21 cellular contexts compared by ENCODE assay signal in the genomic region with DNA sequence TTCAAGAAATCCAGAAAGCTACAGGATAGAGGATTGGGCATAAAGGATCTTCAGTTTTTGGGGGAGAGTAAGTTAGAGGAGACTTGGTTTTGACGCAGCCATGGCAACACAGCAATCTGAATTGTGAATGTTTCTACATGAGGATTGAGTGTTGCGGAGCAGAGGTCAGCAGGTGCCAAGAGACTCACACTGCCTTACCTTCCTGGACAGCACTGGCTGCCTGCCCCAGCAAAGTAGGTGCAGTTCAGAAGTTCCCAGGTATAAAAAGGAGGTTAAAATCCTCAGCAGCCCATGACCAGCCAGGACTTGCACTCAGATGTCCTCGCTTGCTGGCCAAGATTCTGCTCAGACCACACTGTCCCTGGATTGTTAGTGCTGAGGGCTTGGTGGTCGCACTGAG.
DNase-seq lines count a peak whose midpoint lies in the region; ATAC-seq, FAIRE-seq and TF ChIP-seq lines count a peak whose summit lies in the region.
"Had no signal": no experiment of that assay in that cellular context is flagged by ENCODE, and none has a peak within 500 bp of the region (broad histone marks: within the 10 kb centered on the region; RNA-seq: fewer than 3 reads in every experiment).

No MANE protein-coding gene starts in this region.

- H4K20me1 ChIP-seq in IMR-90 (ENCODE audit: insufficient read depth, low read length): no peaks in the 10 kb centered on the region
- no peaks in the 10 kb centered on the region for H4K20me1 ChIP-seq in SU-DHL-6 (ENCODE audit: low read depth, low read length)

- in situ Hi-C loops in IMR-90 (cut with MboI; ENCODE audit: low sequenced_read_pairs): loop anchor here (10.0 kb wide), 1 partner anchor 82 kb away; no protein-coding TSS in a partner anchor

- FAIRE-seq in GM12891 (lab: Jason Lieb, UNC): peak; percentile 60
- FAIRE-seq: GM12878, K562 had no signal

- H3K4me2 ChIP-seq in IMR-90 (ENCODE audit: low read depth, low read length) (no peak overlapping the region), SU-DHL-6 (ENCODE audit: low read depth, low read length, poor library complexity, severe bottlenecking) (no peak overlapping the region)
- H3K4me2 ChIP-seq: GM23338 had no signal

- H3K4me1 ChIP-seq in IMR-90 (ENCODE audit: control insufficient read depth, insufficient read depth, low read length): peaks cover 16% of the 10 kb centered on the region

- ATAC-seq in IMR-90 (ENCODE audit: low read depth) (no peak), memory B cell (ENCODE audit: low read depth) (no peak)
- ATAC-seq: CD8-positive, alpha-beta T cell; GM12878; GM23338; HCT116; K562 had no signal

- H3K4me3 ChIP-seq in IMR-90 (ENCODE audit: insufficient read depth, low read depth, low read length) (no peak overlapping the region), SU-DHL-6 (ENCODE audit: insufficient read depth, low read length, poor library complexity, severe bottlenecking) (no peak overlapping the region)
- H3K4me3 ChIP-seq: BLaER1 treated with 17β-estradiol and CSF1 and Interleukin-3, amounts not matched to agents 10 nM and 100 nM; GM12878; GM23338; K562 had no signal

- peak overlapping the region; percentile 82 for H2BK120ac ChIP-seq in IMR-90 (ENCODE audit: low read depth, low read length)

- BruUV-seq in IMR-90 (replicated peaks; lab: Mats Ljungman, UMichigan): no TSS peak

- peak overlapping the region; percentile 29 to 58; a peak in 3 of 4 replicates for H4K8ac ChIP-seq in IMR-90 (ENCODE audit: low read depth in 2 of 2, low read length in 2 of 2)

- no peaks in the 10 kb centered on the region for H3K79me1 ChIP-seq in IMR-90 (ENCODE audit: low read depth in 1 of 2, low read length in 2 of 2)

- TF ChIP-seq POLR2A in GM12891 (IDR thresholded peaks at IDR 0.05; ENCODE audit: low read depth, low read length) (no peak), IMR-90 (IDR thresholded peaks at IDR 0.05; ENCODE audit: low read depth, low read length) (no peak)

- intact Hi-C loops in IMR-90 (cut with micrococcal nuclease): loop anchor here (5.0 kb wide), 3 partner anchors 84 to 134 kb away; no protein-coding TSS in a partner anchor
- intact Hi-C loops in posterior cingulate gyrus (cut with DNase I): no loop called here

- POLR2A ChIA-PET in IMR-90 (lab: Charles Lee; ENCODE audit: unreplicated experiment): no interaction called here

- CTCF ChIA-PET in IMR-90 (lab: Yijun Ruan, JAX): interaction anchor here (0.5 kb wide), 1 partner anchor 325 kb away, joined by 3 read pairs; no protein-coding TSS in a partner anchor

- no peaks in the 10 kb centered on the region for H3K9me2 ChIP-seq in SU-DHL-6 (replicated peaks; ENCODE audit: insufficient read depth, low read length)

- whole genome bisulfite sequencing in IMR-90 (ENCODE audit: extremely low coverage in 2 of 2, insufficient read length in 1 of 2), 2 experiments: no CpG with 5 or more reads among the region's 4 CpGs

- DNase-seq in GM12891 (ENCODE audit: insufficient read length, low spot score) (no peak), IMR-90 (no peak), memory B cell (ENCODE audit: low spot score in 2 of 2) (no peak), posterior cingulate gyrus (no peak), H4 (ENCODE audit: low spot score) (no peak), NCI-H2171 treated with DMSO at 0.1 percent for 48 hours (lab: John Stamatoyannopoulos, UW) (no peak), glutamatergic neuron (no peak)
- DNase-seq: CD8-positive, alpha-beta T cell; DMS 273 treated with DMSO at 0.1 percent for 48 hours; DMS53; DND-41; EL; H7; HFFc6 had no signal

- peak overlapping the region; percentile 42 for H3K18ac ChIP-seq in IMR-90 (ENCODE audit: low read depth, low read length)

- peak overlapping the region; percentile 94; the same call in 1 of the 2 replicates for H2AK5ac ChIP-seq in IMR-90 (ENCODE audit: low read depth, low read length)

- H3K9me3 Mint-ChIP-seq in memory B cell: peaks cover 9% of the 10 kb centered on the region
- peaks cover 2% of the 10 kb centered on the region for H3K9me3 Mint-ChIP-seq in glutamatergic neuron (ENCODE audit: unreplicated experiment)

- peaks cover 52% of the 10 kb centered on the region for H3F3A ChIP-seq in SU-DHL-6 (ENCODE audit: insufficient read depth)

- H3K4me1 Mint-ChIP-seq in memory B cell (peaks cover 62% of the 10 kb centered on the region), glutamatergic neuron (ENCODE audit: low read depth, unreplicated experiment) (no peaks in the 10 kb centered on the region)
- H3K4me1 Mint-ChIP-seq: GM23338 had no signal

- H3K27ac Mint-ChIP-seq in memory B cell (peak overlapping the region; percentile 51), glutamatergic neuron (ENCODE audit: unreplicated experiment) (no peak overlapping the region)
- H3K27ac Mint-ChIP-seq: CD8-positive, alpha-beta T cell; GM23338; HFFc6 had no signal

- H2BK20ac ChIP-seq in IMR-90 (ENCODE audit: low read depth, low read length): peak overlapping the region; percentile 84; the same call in 1 of the 2 replicates

- H3K79me2 ChIP-seq in SU-DHL-6 (ENCODE audit: insufficient read depth, low read length): no peaks in the 10 kb centered on the region

- no peak overlapping the region for H3K56ac ChIP-seq in IMR-90 (ENCODE audit: extremely low read depth, insufficient read depth, low read length)

- peaks cover 11% of the 10 kb centered on the region for H3K36me3 Mint-ChIP-seq in memory B cell
- H3K36me3 Mint-ChIP-seq in glutamatergic neuron (ENCODE audit: unreplicated experiment): no peaks in the 10 kb centered on the region
- H3K36me3 Mint-ChIP-seq: CD8-positive, alpha-beta T cell had no signal

- dilution Hi-C loops in IMR-90 (cut with HindIII; ENCODE audit: low sequenced_read_pairs, unreplicated experiment): no loop called here

- H3K9me3 ChIP-seq in IMR-90 (ENCODE audit: control insufficient read depth, insufficient read depth, low read length) (no peaks in the 10 kb centered on the region), SU-DHL-6 (ENCODE audit: insufficient read depth, low read length) (peaks cover 6% of the 10 kb centered on the region; the same call in 1 of the 2 replicates)

- H2AK9ac ChIP-seq in IMR-90 (replicated peaks; ENCODE audit: low read depth, low read length, poor library complexity): peak overlapping the region; percentile 77

- H3K27ac ChIP-seq in IMR-90 (ENCODE audit: insufficient read depth, low read length) (no peak overlapping the region), SU-DHL-6 (ENCODE audit: low read depth, low read length) (peak overlapping the region; percentile 99)
- H3K27ac ChIP-seq: BLaER1 treated with 17β-estradiol and CSF1 and Interleukin-3, amounts not matched to agents 10 nM and 100 nM had no signal

- H3K4ac ChIP-seq in IMR-90 (ENCODE audit: low read depth, low read length): peak overlapping the region; percentile 69

- peak overlapping the region; percentile 34 for H2BK5ac ChIP-seq in IMR-90 (ENCODE audit: low read depth, low read length, poor library complexity, severe bottlenecking)

- H3K9me1 ChIP-seq in IMR-90 (ENCODE audit: insufficient read depth, low read length): peaks cover 6% of the 10 kb centered on the region; the same call in 1 of the 2 replicates

- H3K14ac ChIP-seq in IMR-90 (replicated peaks; ENCODE audit: low read depth, low read length): peak overlapping the region; percentile 61

- peak overlapping the region; percentile 48; the same call in 1 of the 2 replicates for H3K23ac ChIP-seq in IMR-90 (ENCODE audit: low read depth, low read length)

- peak overlapping the region; percentile 88 for H4K5ac ChIP-seq in IMR-90 (ENCODE audit: low read depth, low read length)

- peak overlapping the region; percentile 75 for H4K91ac ChIP-seq in IMR-90 (ENCODE audit: insufficient read depth, low read depth, low read length)

- H3K36me3 ChIP-seq in IMR-90 (ENCODE audit: control insufficient read depth, insufficient read depth, low read length): no peaks in the 10 kb centered on the region
- peaks cover 5% of the 10 kb centered on the region for H3K36me3 ChIP-seq in SU-DHL-6 (ENCODE audit: low read length)
- H3K36me3 ChIP-seq: BLaER1 treated with 17β-estradiol and CSF1 and Interleukin-3, amounts not matched to agents 10 nM and 100 nM had no signal

- H3K4me3 Mint-ChIP-seq in memory B cell (no peak overlapping the region), glutamatergic neuron (ENCODE audit: unreplicated experiment) (no peak overlapping the region)
- H3K4me3 Mint-ChIP-seq: CD8-positive, alpha-beta T cell; GM23338; HFFc6 had no signal

- no peak overlapping the region for H3K9ac ChIP-seq in IMR-90 (ENCODE audit: low read depth, low read length)
- H3K9ac ChIP-seq in SU-DHL-6 (ENCODE audit: low read length): no peak overlapping the region; the same call in 1 of the 2 replicates
- H3K9ac ChIP-seq: BLaER1 treated with 17β-estradiol and CSF1 and Interleukin-3, amounts not matched to agents 10 nM and 100 nM had no signal

- H3K27me3 ChIP-seq in IMR-90 (ENCODE audit: control insufficient read depth, insufficient read depth, low read length) (no peaks in the 10 kb centered on the region), SU-DHL-6 (ENCODE audit: low read length) (no peaks in the 10 kb centered on the region)
- H3K27me3 ChIP-seq: BLaER1 treated with 17β-estradiol and CSF1 and Interleukin-3, amounts not matched to agents 10 nM and 100 nM had no signal

- TF ChIP-seq RAD21 in IMR-90 (IDR thresholded peaks at IDR 0.05; ENCODE audit: low read length): no peak

- peak overlapping the region; percentile 94 for H2BK15ac ChIP-seq in IMR-90 (ENCODE audit: low read depth, low read length)

- TF ChIP-seq CTCF in IMR-90 (conservative IDR thresholded peaks at IDR 0.05; ENCODE audit: low read depth, low read length) (no peak), SU-DHL-6 (IDR thresholded peaks at IDR 0.05; ENCODE audit: insufficient read depth, low read length, poor library complexity, severe bottlenecking) (no peak), glutamatergic neuron (IDR thresholded peaks at IDR 0.05; ENCODE audit: partially characterized antibody, unreplicated experiment) (no peak)

- H2AFZ ChIP-seq in IMR-90 (replicated peaks; ENCODE audit: low read length, poor library complexity): peak overlapping the region; percentile 44
- peak overlapping the region; percentile 21 for H2AFZ ChIP-seq in SU-DHL-6 (ENCODE audit: low read depth, low read length, severe bottlenecking)
- H2AFZ ChIP-seq: GM23338 had no signal

- no peaks in the 10 kb centered on the region for H3K27me3 Mint-ChIP-seq in memory B cell
- no peaks in the 10 kb centered on the region for H3K27me3 Mint-ChIP-seq in glutamatergic neuron (ENCODE audit: unreplicated experiment)
- H3K27me3 Mint-ChIP-seq: B cell had no signal

TF ChIP-seq in GM12891, 5 proteins besides CTCF, POLR2A, EP300 and RAD21 (continues in another document):
- TF ChIP-seq SPI1 (IDR thresholded peaks at IDR 0.05; ENCODE audit: low read depth, low read length) (no peak), PAX5 (IDR thresholded peaks at IDR 0.05; ENCODE audit: insufficient read depth, low read length, severe bottlenecking) (no peak), POLR2AphosphoS5 (IDR thresholded peaks at IDR 0.05; ENCODE audit: low read depth, low read length) (no peak), TAF1 (IDR thresholded peaks at IDR 0.05; ENCODE audit: low read depth, low read length) (no peak)

TF ChIP-seq in IMR-90, 13 proteins besides CTCF, POLR2A, EP300 and RAD21 (continues in another document):
- TF ChIP-seq NFE2L2 (IDR thresholded peaks at IDR 0.05; ENCODE audit: low read depth, low read length) (no peak), MXI1 (IDR thresholded peaks at IDR 0.05; ENCODE audit: borderline replicate concordance, low read depth, low read length) (no peak), MAZ (IDR thresholded peaks at IDR 0.05; ENCODE audit: borderline replicate concordance, low read depth, low read length) (no peak)
